15 cellular contexts compared by ENCODE assay signal in genomic region chr10:33117816-33118215, GRCh38.
A peak's percentile ranks its signal among the peaks of the same experiment; 100 is the strongest.
DNase-seq lines count a peak whose midpoint lies in the region; ATAC-seq and TF ChIP-seq lines count a peak whose summit lies in the region.
"Had no signal": no experiment of that assay in that cellular context is flagged by ENCODE, and none has a peak within 500 bp of the region (broad histone marks: within the 10 kb centered on the region; RNA-seq: fewer than 3 reads in every experiment).

No MANE protein-coding gene starts in this region.

- ATAC-seq in effector memory CD8-positive, alpha-beta T cell (replicated peaks) = peak; percentile 88

- H3K36me3 ChIP-seq in endodermal cell (ENCODE audit: control insufficient read depth, insufficient read depth, low read length) = no peaks in the 10 kb centered on the region
- H3K36me3 ChIP-seq: BE2C, SJSA1, thyroid gland had no signal

- no peak overlapping the region for H3K27ac ChIP-seq in endodermal cell (ENCODE audit: low read depth, low read length)
- H3K27ac ChIP-seq: SJSA1, thyroid gland, VCaP had no signal

- no peak overlapping the region for H3K4me3 ChIP-seq in endodermal cell (ENCODE audit: low read length)
- H3K4me3 ChIP-seq: SJSA1, thyroid gland had no signal

- peaks cover 12% of the 10 kb centered on the region for H3K36me3 Mint-ChIP-seq in T-helper 2 cell treated with Interferon-gamma antibody and Interleukin-4, amounts not matched to agents 5 μg/mL and 100 μg/mL, for 36 hours (ENCODE audit: low read depth)
- H3K36me3 Mint-ChIP-seq in effector memory CD8-positive, alpha-beta T cell (ENCODE audit: insufficient read depth) = peaks cover 15% of the 10 kb centered on the region
- no peaks in the 10 kb centered on the region for H3K36me3 Mint-ChIP-seq in stimulated activated naive CD8-positive, alpha-beta T cell treated with anti-CD3 and anti-CD28 coated beads, Interleukin-15, Interleukin-2, amounts not matched to agents 100 ng/mL and 50 ng/mL, for 24 hours (ENCODE audit: low read depth)
- H3K36me3 Mint-ChIP-seq in endodermal cell (ENCODE audit: low read depth) = no peaks in the 10 kb centered on the region

- H3K27me3 ChIP-seq in endodermal cell (ENCODE audit: control insufficient read depth, insufficient read depth, low read length, poor library complexity, severe bottlenecking) = no peaks in the 10 kb centered on the region
- H3K27me3 ChIP-seq: BE2C, SJSA1, thyroid gland had no signal

- TF ChIP-seq CTCF in endodermal cell (conservative IDR thresholded peaks at IDR 0.05) = no peak

- peaks cover 8% of the 10 kb centered on the region for H3K4me1 ChIP-seq in endodermal cell (ENCODE audit: control insufficient read depth, insufficient read depth, low read length)
- H3K4me1 ChIP-seq: BE2C had no signal

- no peaks in the 10 kb centered on the region for H3K27me3 Mint-ChIP-seq in T-helper 2 cell treated with Interferon-gamma antibody and Interleukin-4, amounts not matched to agents 5 μg/mL and 100 μg/mL, for 36 hours (ENCODE audit: low read depth)
- no peaks in the 10 kb centered on the region for H3K27me3 Mint-ChIP-seq in effector memory CD8-positive, alpha-beta T cell
- H3K27me3 Mint-ChIP-seq in stimulated activated naive CD8-positive, alpha-beta T cell treated with anti-CD3 and anti-CD28 coated beads, Interleukin-15, Interleukin-2, amounts not matched to agents 100 ng/mL and 50 ng/mL, for 24 hours = no peaks in the 10 kb centered on the region
- H3K27me3 Mint-ChIP-seq in endodermal cell (ENCODE audit: insufficient read depth) = no peaks in the 10 kb centered on the region

- no peak overlapping the region for H3K9ac ChIP-seq in endodermal cell (ENCODE audit: extremely low read depth, low read length, poor library complexity, severe bottlenecking)

- DNase-seq in stimulated activated CD4-positive, alpha-beta T cell treated with anti-CD3 and anti-CD28 coated beads, Interleukin-2, amount 100 ng/mL, for 4 hours (ENCODE audit: low read depth) = peak; percentile 22
- no peak for DNase-seq in stimulated activated CD4-positive, alpha-beta T cell treated with anti-CD3 and anti-CD28 coated beads, Interleukin-4, amount 100 ng/mL, for 1 hour
- no peak for DNase-seq in T-helper 2 cell treated with Interferon-gamma antibody and Interleukin-4, amounts not matched to agents 5 μg/mL and 100 μg/mL, for 36 hours (ENCODE audit: low spot score)
- DNase-seq in effector memory CD8-positive, alpha-beta T cell = peak; percentile 64 to 73 (median 69)
- DNase-seq in endodermal cell (no peak), inferior parietal cortex (ENCODE audit: extremely low spot score) (no peak), putamen (ENCODE audit: low spot score) (no peak)
- DNase-seq: activated naive CD8-positive, alpha-beta T cell treated with anti-CD3 and anti-CD28 coated beads, Interleukin-2, amount 10 ng/mL, durations not matched to agents 7 days and 5 days; BE2C; NCI-H1436 treated with DMSO at 0.1 percent for 48 hours; posterior cingulate gyrus; thyroid gland had no signal

- peaks cover 64% of the 10 kb centered on the region for H3K4me1 Mint-ChIP-seq in T-helper 2 cell treated with Interferon-gamma antibody and Interleukin-4, amounts not matched to agents 5 μg/mL and 100 μg/mL, for 36 hours (ENCODE audit: low read depth)
- H3K4me1 Mint-ChIP-seq in effector memory CD8-positive, alpha-beta T cell (ENCODE audit: low read depth in 2 of 2) = peaks cover 71 to 79% of the 10 kb centered on the region in 2 donors
- peaks cover 98% of the 10 kb centered on the region for H3K4me1 Mint-ChIP-seq in stimulated activated naive CD8-positive, alpha-beta T cell treated with anti-CD3 and anti-CD28 coated beads, Interleukin-15, Interleukin-2, amounts not matched to agents 100 ng/mL and 50 ng/mL, for 24 hours (ENCODE audit: low read depth)
- peaks cover 17% of the 10 kb centered on the region for H3K4me1 Mint-ChIP-seq in endodermal cell

- no peaks in the 10 kb centered on the region for H3K9me3 ChIP-seq in endodermal cell (ENCODE audit: control insufficient read depth, low read length)
- H3K9me3 ChIP-seq: BE2C, SJSA1, thyroid gland had no signal

- WGBS in endodermal cell (ENCODE audit: insufficient coverage in 1 of 2, insufficient read length in 1 of 2), 2 experiments = 93 to 98% methylated on average over 6 of the region's 6 CpGs

- H3K9me3 Mint-ChIP-seq in T-helper 2 cell treated with Interferon-gamma antibody and Interleukin-4, amounts not matched to agents 5 μg/mL and 100 μg/mL, for 36 hours = peaks cover 5% of the 10 kb centered on the region
- no peaks in the 10 kb centered on the region for H3K9me3 Mint-ChIP-seq in effector memory CD8-positive, alpha-beta T cell
- H3K9me3 Mint-ChIP-seq in stimulated activated naive CD8-positive, alpha-beta T cell treated with anti-CD3 and anti-CD28 coated beads, Interleukin-15, Interleukin-2, amounts not matched to agents 100 ng/mL and 50 ng/mL, for 24 hours = no peaks in the 10 kb centered on the region
- H3K9me3 Mint-ChIP-seq in endodermal cell = no peaks in the 10 kb centered on the region
- H3K9me3 Mint-ChIP-seq: activated naive CD8-positive, alpha-beta T cell treated with anti-CD3 and anti-CD28 coated beads, Interleukin-2, amount 10 ng/mL, durations not matched to agents 7 days and 5 days had no signal

- peak overlapping the region; percentile 29 for H3K4me3 Mint-ChIP-seq in T-helper 2 cell treated with Interferon-gamma antibody and Interleukin-4, amounts not matched to agents 5 μg/mL and 100 μg/mL, for 36 hours
- H3K4me3 Mint-ChIP-seq in effector memory CD8-positive, alpha-beta T cell = peak overlapping the region; percentile 74 to 77
- H3K4me3 Mint-ChIP-seq in stimulated activated naive CD8-positive, alpha-beta T cell treated with anti-CD3 and anti-CD28 coated beads, Interleukin-15, Interleukin-2, amounts not matched to agents 100 ng/mL and 50 ng/mL, for 24 hours = no peak overlapping the region
- H3K4me3 Mint-ChIP-seq in endodermal cell = no peak overlapping the region
- H3K4me3 Mint-ChIP-seq: activated naive CD8-positive, alpha-beta T cell treated with anti-CD3 and anti-CD28 coated beads, Interleukin-2, amount 10 ng/mL, durations not matched to agents 7 days and 5 days had no signal

- peak overlapping the region; percentile 55 for H3K27ac Mint-ChIP-seq in T-helper 2 cell treated with Interferon-gamma antibody and Interleukin-4, amounts not matched to agents 5 μg/mL and 100 μg/mL, for 36 hours
- peak overlapping the region; percentile 98 to 99 for H3K27ac Mint-ChIP-seq in effector memory CD8-positive, alpha-beta T cell
- peak overlapping the region; percentile 61 for H3K27ac Mint-ChIP-seq in stimulated activated naive CD8-positive, alpha-beta T cell treated with anti-CD3 and anti-CD28 coated beads, Interleukin-15, Interleukin-2, amounts not matched to agents 100 ng/mL and 50 ng/mL, for 24 hours
- H3K27ac Mint-ChIP-seq in endodermal cell = no peak overlapping the region
- H3K27ac Mint-ChIP-seq: activated naive CD8-positive, alpha-beta T cell treated with anti-CD3 and anti-CD28 coated beads, Interleukin-2, amount 10 ng/mL, durations not matched to agents 7 days and 5 days had no signal

Comparison
In these comparisons a context has a peak if more than half of its experiments do, and no peak if none do; other contexts are left out.
1. DNase-seq: peak in stimulated activated CD4-positive, alpha-beta T cell treated with anti-CD3 and anti-CD28 coated beads, Interleukin-2, amount 100 ng/mL, for 4 hours (single experiment) and effector memory CD8-positive, alpha-beta T cell (3 of 3); none in stimulated activated CD4-positive, alpha-beta T cell treated with anti-CD3 and anti-CD28 coated beads, Interleukin-4, amount 100 ng/mL, for 1 hour (single experiment), T-helper 2 cell treated with Interferon-gamma antibody and Interleukin-4, amounts not matched to agents 5 μg/mL and 100 μg/mL, for 36 hours (single experiment), endodermal cell (single experiment), inferior parietal cortex (single experiment) and putamen (single experiment).
2. H3K4me3 Mint-ChIP-seq: peak in T-helper 2 cell treated with Interferon-gamma antibody and Interleukin-4, amounts not matched to agents 5 μg/mL and 100 μg/mL, for 36 hours (single experiment) and effector memory CD8-positive, alpha-beta T cell (2 of 2); none in stimulated activated naive CD8-positive, alpha-beta T cell treated with anti-CD3 and anti-CD28 coated beads, Interleukin-15, Interleukin-2, amounts not matched to agents 100 ng/mL and 50 ng/mL, for 24 hours (single experiment) and endodermal cell (single experiment).